1 cellular context compared by ENCODE assay signal in genomic region chr5:134586866-134587524, GRCh38.
TF ChIP-seq lines count a peak whose summit lies in the region.

No MANE protein-coding gene starts in this region.

TF ChIP-seq in K562, 482 proteins besides CTCF, POLR2A, EP300 and RAD21 (continued from another document and continues in another):
- TF ChIP-seq ZBTB26 (CRISPR knock-in tag; IDR thresholded peaks at IDR 0.05) (no peak), SMC3 (conservative IDR thresholded peaks at IDR 0.05; ENCODE audit: insufficient read depth, low read depth, low read length) (peak; percentile 80), LARP7 (IDR thresholded peaks at IDR 0.05) (no peak), NFATC3 (IDR thresholded peaks at IDR 0.05) (no peak), ZC3H11A (IDR thresholded peaks at IDR 0.05; ENCODE audit: low read depth, low read length) (no peak), SMARCC2 (IDR thresholded peaks at IDR 0.05; ENCODE audit: low read depth) (no peak), KAT2B (IDR thresholded peaks at IDR 0.05; ENCODE audit: low read depth, low read length) (no peak), NFE2 (IDR thresholded peaks at IDR 0.05; ENCODE audit: low read depth) (0 out of 2 replicates have a peak, but pooled peaks have one; percentile 8), HNRNPLL (IDR thresholded peaks at IDR 0.05; ENCODE audit: low read depth, low read length, poor library complexity, severe bottlenecking) (no peak), ZNF212 (CRISPR knock-in tag; IDR thresholded peaks at IDR 0.05) (no peak), ELK1 (CRISPR knock-in tag; IDR thresholded peaks at IDR 0.05) (no peak), ZNF184 (CRISPR knock-in tag; IDR thresholded peaks at IDR 0.05) (no peak), FOXK1 (CRISPR knock-in tag; IDR thresholded peaks at IDR 0.05; ENCODE audit: borderline replicate concordance) (0 out of 2 replicates have a peak, but pooled peaks have one; percentile 55), SRSF1 (IDR thresholded peaks at IDR 0.05; ENCODE audit: low read depth, low read length) (no peak), BDP1 (IDR thresholded peaks at IDR 0.05; ENCODE audit: insufficient read depth, insufficient read length) (no peak), ZFP1 (CRISPR knock-in tag; IDR thresholded peaks at IDR 0.05) (no peak), ZNF57 (CRISPR knock-in tag; IDR thresholded peaks at IDR 0.05) (no peak), ARID2 (IDR thresholded peaks at IDR 0.05) (peak; percentile 48; the same call in 1 of the 2 replicates), FUS (optimal IDR thresholded peaks at IDR 0.05; ENCODE audit: low read depth, low read length) (no peak), ZNF263 (CRISPR knock-in tag; IDR thresholded peaks at IDR 0.05; ENCODE audit: borderline replicate concordance) (no peak), ZNF436 (CRISPR knock-in tag; IDR thresholded peaks at IDR 0.05) (no peak), SREBF1 (IDR thresholded peaks at IDR 0.05; ENCODE audit: borderline replicate concordance, low read depth, low read length) (no peak), SP2 (IDR thresholded peaks at IDR 0.05; ENCODE audit: extremely low read depth, low read depth, low read length, poor library complexity, severe bottlenecking) (no peak), ZNF143 (CRISPR knock-in tag; IDR thresholded peaks at IDR 0.05) (no peak), CREB1 (IDR thresholded peaks at IDR 0.05) (no peak), CREB1 (CRISPR knock-in tag; IDR thresholded peaks at IDR 0.05) (no peak), ZNF277 (CRISPR knock-in tag; IDR thresholded peaks at IDR 0.05; ENCODE audit: borderline replicate concordance) (no peak), ZNF589 (CRISPR knock-in tag; IDR thresholded peaks at IDR 0.05; ENCODE audit: low read depth) (no peak), SETDB1 (IDR thresholded peaks at IDR 0.05; ENCODE audit: low read length) (no peak), CBX3 (IDR thresholded peaks at IDR 0.05; ENCODE audit: borderline replicate concordance in 1 of 2, low read length in 2 of 2) (peak in 1 of 2 experiments; percentile 39; a peak in 1 of 3 replicates), MBD2 (IDR thresholded peaks at IDR 0.05; ENCODE audit: borderline replicate concordance, low read depth) (no peak), ELF1 (tag; IDR thresholded peaks at IDR 0.05) (no peak), PRDM10 (IDR thresholded peaks at IDR 0.05; ENCODE audit: partially characterized antibody) (no peak), TFAP4 (CRISPR knock-in tag; IDR thresholded peaks at IDR 0.05; ENCODE audit: borderline replicate concordance) (no peak), KLF10 (CRISPR knock-in tag; IDR thresholded peaks at IDR 0.05) (no peak), EWSR1 (IDR thresholded peaks at IDR 0.05; ENCODE audit: borderline replicate concordance, low read depth, partially characterized antibody) (no peak), MCM7 (IDR thresholded peaks at IDR 0.05) (no peak), ZNF23 (CRISPR knock-in tag; IDR thresholded peaks at IDR 0.05) (no peak), E2F6 (IDR thresholded peaks at IDR 0.05; ENCODE audit: borderline replicate concordance in 1 of 2, extremely low read depth in 1 of 2, insufficient read depth in 1 of 2, insufficient read length in 1 of 2, low read depth in 1 of 2, low read length in 1 of 2, poor library complexity in 1 of 2, severe bottlenecking in 1 of 2) (no peak), HCFC1 (IDR thresholded peaks at IDR 0.05; ENCODE audit: low read depth, low read length) (0 out of 2 replicates have a peak, but pooled peaks have one; percentile 21), ZBTB17 (CRISPR knock-in tag; IDR thresholded peaks at IDR 0.05) (no peak), ZNF347 (CRISPR knock-in tag; IDR thresholded peaks at IDR 0.05; ENCODE audit: low read depth) (no peak)
- TF ChIP-seq, protein P1, sequence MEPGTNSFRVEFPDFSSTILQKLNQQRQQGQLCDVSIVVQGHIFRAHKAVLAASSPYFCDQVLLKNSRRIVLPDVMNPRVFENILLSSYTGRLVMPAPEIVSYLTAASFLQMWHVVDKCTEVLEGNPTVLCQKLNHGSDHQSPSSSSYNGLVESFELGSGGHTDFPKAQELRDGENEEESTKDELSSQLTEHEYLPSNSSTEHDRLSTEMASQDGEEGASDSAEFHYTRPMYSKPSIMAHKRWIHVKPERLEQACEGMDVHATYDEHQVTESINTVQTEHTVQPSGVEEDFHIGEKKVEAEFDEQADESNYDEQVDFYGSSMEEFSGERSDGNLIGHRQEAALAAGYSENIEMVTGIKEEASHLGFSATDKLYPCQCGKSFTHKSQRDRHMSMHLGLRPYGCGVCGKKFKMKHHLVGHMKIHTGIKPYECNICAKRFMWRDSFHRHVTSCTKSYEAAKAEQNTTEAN (CRISPR knock-in tag; IDR thresholded peaks at IDR 0.05), result no peak
- TF ChIP-seq, protein P2, sequence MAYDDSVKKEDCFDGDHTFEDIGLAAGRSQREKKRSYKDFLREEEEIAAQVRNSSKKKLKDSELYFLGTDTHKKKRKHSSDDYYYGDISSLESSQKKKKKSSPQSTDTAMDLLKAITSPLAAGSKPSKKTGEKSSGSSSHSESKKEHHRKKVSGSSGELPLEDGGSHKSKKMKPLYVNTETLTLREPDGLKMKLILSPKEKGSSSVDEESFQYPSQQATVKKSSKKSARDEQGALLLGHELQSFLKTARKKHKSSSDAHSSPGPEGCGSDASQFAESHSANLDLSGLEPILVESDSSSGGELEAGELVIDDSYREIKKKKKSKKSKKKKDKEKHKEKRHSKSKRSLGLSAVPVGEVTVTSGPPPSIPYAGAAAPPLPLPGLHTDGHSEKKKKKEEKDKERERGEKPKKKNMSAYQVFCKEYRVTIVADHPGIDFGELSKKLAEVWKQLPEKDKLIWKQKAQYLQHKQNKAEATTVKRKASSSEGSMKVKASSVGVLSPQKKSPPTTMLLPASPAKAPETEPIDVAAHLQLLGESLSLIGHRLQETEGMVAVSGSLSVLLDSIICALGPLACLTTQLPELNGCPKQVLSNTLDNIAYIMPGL (CRISPR knock-in tag; IDR thresholded peaks at IDR 0.05), result no peak; the same call in 1 of the 2 replicates
- TF ChIP-seq, protein P3, sequence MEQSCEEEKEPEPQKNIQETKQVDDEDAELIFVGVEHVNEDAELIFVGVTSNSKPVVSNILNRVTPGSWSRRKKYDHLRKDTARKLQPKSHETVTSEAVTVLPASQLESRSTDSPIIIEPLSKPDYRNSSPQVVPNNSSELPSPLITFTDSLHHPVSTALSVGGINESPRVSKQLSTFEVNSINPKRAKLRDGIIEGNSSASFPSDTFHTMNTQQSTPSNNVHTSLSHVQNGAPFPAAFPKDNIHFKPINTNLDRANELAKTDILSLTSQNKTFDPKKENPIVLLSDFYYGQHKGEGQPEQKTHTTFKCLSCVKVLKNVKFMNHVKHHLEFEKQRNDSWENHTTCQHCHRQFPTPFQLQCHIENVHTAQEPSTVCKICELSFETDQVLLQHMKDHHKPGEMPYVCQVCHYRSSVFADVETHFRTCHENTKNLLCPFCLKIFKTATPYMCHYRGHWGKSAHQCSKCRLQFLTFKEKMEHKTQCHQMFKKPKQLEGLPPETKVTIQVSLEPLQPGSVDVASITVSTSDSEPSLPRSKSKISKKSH (CRISPR knock-in tag; IDR thresholded peaks at IDR 0.05), result no peak
- TF ChIP-seq, protein P4, sequence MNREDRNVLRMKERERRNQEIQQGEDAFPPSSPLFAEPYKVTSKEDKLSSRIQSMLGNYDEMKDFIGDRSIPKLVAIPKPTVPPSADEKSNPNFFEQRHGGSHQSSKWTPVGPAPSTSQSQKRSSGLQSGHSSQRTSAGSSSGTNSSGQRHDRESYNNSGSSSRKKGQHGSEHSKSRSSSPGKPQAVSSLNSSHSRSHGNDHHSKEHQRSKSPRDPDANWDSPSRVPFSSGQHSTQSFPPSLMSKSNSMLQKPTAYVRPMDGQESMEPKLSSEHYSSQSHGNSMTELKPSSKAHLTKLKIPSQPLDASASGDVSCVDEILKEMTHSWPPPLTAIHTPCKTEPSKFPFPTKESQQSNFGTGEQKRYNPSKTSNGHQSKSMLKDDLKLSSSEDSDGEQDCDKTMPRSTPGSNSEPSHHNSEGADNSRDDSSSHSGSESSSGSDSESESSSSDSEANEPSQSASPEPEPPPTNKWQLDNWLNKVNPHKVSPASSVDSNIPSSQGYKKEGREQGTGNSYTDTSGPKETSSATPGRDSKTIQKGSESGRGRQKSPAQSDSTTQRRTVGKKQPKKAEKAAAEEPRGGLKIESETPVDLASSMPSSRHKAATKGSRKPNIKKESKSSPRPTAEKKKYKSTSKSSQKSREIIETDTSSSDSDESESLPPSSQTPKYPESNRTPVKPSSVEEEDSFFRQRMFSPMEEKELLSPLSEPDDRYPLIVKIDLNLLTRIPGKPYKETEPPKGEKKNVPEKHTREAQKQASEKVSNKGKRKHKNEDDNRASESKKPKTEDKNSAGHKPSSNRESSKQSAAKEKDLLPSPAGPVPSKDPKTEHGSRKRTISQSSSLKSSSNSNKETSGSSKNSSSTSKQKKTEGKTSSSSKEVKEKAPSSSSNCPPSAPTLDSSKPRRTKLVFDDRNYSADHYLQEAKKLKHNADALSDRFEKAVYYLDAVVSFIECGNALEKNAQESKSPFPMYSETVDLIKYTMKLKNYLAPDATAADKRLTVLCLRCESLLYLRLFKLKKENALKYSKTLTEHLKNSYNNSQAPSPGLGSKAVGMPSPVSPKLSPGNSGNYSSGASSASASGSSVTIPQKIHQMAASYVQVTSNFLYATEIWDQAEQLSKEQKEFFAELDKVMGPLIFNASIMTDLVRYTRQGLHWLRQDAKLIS (CRISPR knock-in tag; IDR thresholded peaks at IDR 0.05), result no peak
- TF ChIP-seq, protein P5, sequence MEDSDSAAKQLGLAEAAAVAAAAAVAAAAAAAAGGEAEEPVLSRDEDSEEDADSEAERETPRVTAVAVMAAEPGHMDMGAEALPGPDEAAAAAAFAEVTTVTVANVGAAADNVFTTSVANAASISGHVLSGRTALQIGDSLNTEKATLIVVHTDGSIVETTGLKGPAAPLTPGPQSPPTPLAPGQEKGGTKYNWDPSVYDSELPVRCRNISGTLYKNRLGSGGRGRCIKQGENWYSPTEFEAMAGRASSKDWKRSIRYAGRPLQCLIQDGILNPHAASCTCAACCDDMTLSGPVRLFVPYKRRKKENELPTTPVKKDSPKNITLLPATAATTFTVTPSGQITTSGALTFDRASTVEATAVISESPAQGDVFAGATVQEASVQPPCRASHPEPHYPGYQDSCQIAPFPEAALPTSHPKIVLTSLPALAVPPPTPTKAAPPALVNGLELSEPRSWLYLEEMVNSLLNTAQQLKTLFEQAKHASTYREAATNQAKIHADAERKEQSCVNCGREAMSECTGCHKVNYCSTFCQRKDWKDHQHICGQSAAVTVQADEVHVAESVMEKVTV (CRISPR knock-in tag; IDR thresholded peaks at IDR 0.05), result peak; percentile 65
